In the genomic region with DNA sequence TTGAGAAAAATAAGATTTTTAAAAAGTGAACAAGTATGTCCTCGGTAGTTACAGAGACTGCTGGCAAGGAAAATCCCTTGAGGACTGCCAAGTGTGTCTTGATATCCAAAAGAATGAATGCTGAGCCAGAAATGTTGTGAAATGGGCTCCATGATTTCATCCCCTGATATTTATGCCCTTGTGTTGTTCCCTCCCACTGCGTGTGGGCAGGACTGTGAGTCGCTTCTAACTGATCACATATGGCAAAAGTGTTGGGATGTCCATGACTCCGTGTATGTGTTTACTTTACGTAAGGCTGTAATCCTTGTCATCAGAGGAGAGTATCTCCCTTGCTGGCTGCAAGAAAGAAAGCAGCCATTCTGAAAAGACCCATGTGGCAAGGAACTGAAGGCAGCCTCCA, we compare ENCODE assay signal across 15 cellular contexts.
DNase-seq lines count a peak whose midpoint lies in the region; ATAC-seq and TF ChIP-seq lines count a peak whose summit lies in the region.
"Had no signal": no experiment of that assay in that cellular context is flagged by ENCODE, and none has a peak within 500 bp of the region (broad histone marks: within the 10 kb centered on the region; RNA-seq: fewer than 3 reads in every experiment).

No MANE protein-coding gene starts in this region.

- no peaks in the 10 kb centered on the region for H3K9me3 ChIP-seq in gastrocnemius medialis

- no peaks in the 10 kb centered on the region for H3K36me3 ChIP-seq in gastrocnemius medialis
- H3K36me3 ChIP-seq: heart left ventricle had no signal

- DNase-seq in GM04503 (ENCODE audit: low read depth) (peak; percentile 93), fibroblast of the aortic adventitia (ENCODE audit: low read depth) (peak; percentile 67), gastrocnemius medialis (peak in 1 of 2 donors; percentile 23), NCI-H187 (lab: John Stamatoyannopoulos, UW) (no peak), NCI-H446 treated with DMSO at 0.1 percent for 48 hours (lab: John Stamatoyannopoulos, UW) (no peak)
- DNase-seq: activated CD4-positive, alpha-beta T cell treated with anti-CD3 and anti-CD28 coated beads, Interleukin-2, amount 10 ng/mL, durations not matched to agents 7 days and 5 days; activated T-cell treated with anti-CD3 and anti-CD28 coated beads, Interleukin-2, amount 50 U/mL, for 72 hours; amniotic stem cell; heart left ventricle; NCI-H1105; NCI-H69; T-helper 9 cell had no signal

- peaks cover 0 to 4% of the 10 kb centered on the region in 2 donors for H3K4me1 ChIP-seq in gastrocnemius medialis
- H3K4me1 ChIP-seq: heart left ventricle had no signal

- intact Hi-C loops in gastrocnemius medialis (cut with DNase I; ENCODE audit: low total_unique reads): no loop called here

- in situ Hi-C loops in gastrocnemius medialis (cut with MboI; ENCODE audit: low sequenced_read_pairs in 4 of 4): no loop called here

- no peak overlapping the region for H3K27ac ChIP-seq in gastrocnemius medialis
- H3K27ac ChIP-seq: heart left ventricle had no signal

- H3K27me3 ChIP-seq in gastrocnemius medialis: no peaks in the 10 kb centered on the region
- H3K27me3 ChIP-seq: heart left ventricle had no signal

- TF ChIP-seq CTCF in fibroblast of the aortic adventitia (IDR thresholded peaks at IDR 0.05; ENCODE audit: insufficient read depth, low read length) (no peak), gastrocnemius medialis (IDR thresholded peaks at IDR 0.05 in 4 of 5, conservative IDR thresholded peaks at IDR 0.05 in 1 of 5) (no peak)

- TF ChIP-seq POLR2A in gastrocnemius medialis (IDR thresholded peaks at IDR 0.05): no peak

- ATAC-seq in SK-N-SH treated with all-trans-retinoic acid at 6 μM for 48 hours: peak; percentile 60
- peak; percentile 47 to 60 for ATAC-seq in gastrocnemius medialis
- no peak for ATAC-seq in HG03175 (IDR thresholded peaks at IDR 0.05; ENCODE audit: unreplicated experiment)
- ATAC-seq in HG03354 (IDR thresholded peaks at IDR 0.05; ENCODE audit: poor library complexity, severe bottlenecking, unreplicated experiment): no peak
- ATAC-seq: activated T-cell treated with anti-CD3 and anti-CD28 coated beads, Interleukin-2, amount 50 U/mL, for 72 hours had no signal

- H3K4me3 ChIP-seq in fibroblast of the aortic adventitia (ENCODE audit: low read depth, low read length) (no peak overlapping the region), gastrocnemius medialis (no peak overlapping the region)
- H3K4me3 ChIP-seq: heart left ventricle had no signal

TF ChIP-seq in SK-N-SH treated with all-trans-retinoic acid at 6 μM for 48 hours, 23 proteins besides CTCF, POLR2A, EP300 and RAD21:
- TF ChIP-seq GLIS3 (CRISPR knock-in tag; IDR thresholded peaks at IDR 0.05): no peak
- no peak for TF ChIP-seq TCF4 (CRISPR knock-in tag; IDR thresholded peaks at IDR 0.05; ENCODE audit: borderline replicate concordance)
- TF ChIP-seq RARB (CRISPR knock-in tag; IDR thresholded peaks at IDR 0.05): no peak
- TF ChIP-seq, protein P1, sequence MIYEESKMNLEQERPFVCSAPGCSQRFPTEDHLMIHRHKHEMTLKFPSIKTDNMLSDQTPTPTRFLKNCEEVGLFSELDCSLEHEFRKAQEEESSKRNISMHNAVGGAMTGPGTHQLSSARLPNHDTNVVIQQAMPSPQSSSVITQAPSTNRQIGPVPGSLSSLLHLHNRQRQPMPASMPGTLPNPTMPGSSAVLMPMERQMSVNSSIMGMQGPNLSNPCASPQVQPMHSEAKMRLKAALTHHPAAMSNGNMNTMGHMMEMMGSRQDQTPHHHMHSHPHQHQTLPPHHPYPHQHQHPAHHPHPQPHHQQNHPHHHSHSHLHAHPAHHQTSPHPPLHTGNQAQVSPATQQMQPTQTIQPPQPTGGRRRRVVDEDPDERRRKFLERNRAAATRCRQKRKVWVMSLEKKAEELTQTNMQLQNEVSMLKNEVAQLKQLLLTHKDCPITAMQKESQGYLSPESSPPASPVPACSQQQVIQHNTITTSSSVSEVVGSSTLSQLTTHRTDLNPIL (CRISPR knock-in tag; IDR thresholded peaks at IDR 0.05; ENCODE audit: low read depth): no peak

Comparison
In these comparisons a context has a peak if more than half of its experiments do, and no peak if none do; other contexts are left out.
1. DNase-seq: peak in GM04503 (single experiment) and fibroblast of the aortic adventitia (single experiment); none in NCI-H187 (0 of 2) and NCI-H446 treated with DMSO at 0.1 percent for 48 hours (single experiment).
2. ATAC-seq: peak in SK-N-SH treated with all-trans-retinoic acid at 6 μM for 48 hours (single experiment) and gastrocnemius medialis (2 of 2); none in HG03175 (single experiment) and HG03354 (single experiment).